ENCODE assay signal across 8 cellular contexts in the genomic region with DNA sequence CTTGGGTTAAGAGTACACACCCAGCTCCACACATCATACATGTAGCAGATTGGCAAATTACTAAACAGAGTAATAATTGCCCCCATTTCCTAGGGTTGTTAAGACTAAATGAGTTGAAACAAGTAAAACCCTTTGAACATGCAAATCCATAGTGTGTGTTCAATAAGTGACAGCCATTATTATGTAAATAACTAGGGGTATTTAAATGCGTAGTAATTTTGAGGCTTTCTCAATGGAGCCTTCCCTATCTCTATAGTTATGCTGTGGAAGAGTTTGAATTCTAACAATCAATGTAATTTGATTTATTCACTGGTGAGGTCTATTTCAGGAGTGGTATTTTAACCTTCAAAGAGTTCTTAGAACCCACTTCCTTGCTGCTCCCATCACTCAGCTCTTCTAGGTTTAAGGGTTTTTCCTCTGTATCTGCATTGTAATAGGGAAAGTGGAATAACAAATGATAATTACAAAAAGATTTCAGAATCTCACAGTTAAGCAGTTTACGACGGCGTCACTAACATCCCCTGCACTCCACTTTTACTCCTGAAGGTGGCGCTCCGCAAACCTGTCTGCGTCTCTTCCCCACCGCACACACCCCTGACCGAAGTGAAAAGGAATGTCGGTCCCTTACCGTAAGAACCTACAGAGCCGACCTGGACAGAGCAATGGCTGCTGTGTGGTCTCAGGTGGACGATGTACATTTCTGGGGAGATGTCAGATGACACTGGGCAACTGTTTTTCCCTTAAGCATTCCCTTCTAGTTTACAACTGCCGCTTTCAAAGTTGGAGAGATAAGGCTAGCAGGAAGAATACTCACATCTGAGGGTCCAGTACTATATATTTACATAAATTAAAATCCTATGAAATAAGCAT.
DNase-seq lines count a peak whose midpoint lies in the region; ATAC-seq and TF ChIP-seq lines count a peak whose summit lies in the region.

No MANE protein-coding gene starts in this region.

- peaks cover 8% of the 10 kb centered on the region for H3K4me1 ChIP-seq in RWPE2 (ENCODE audit: insufficient read depth, poor library complexity, severe bottlenecking)
- peaks cover 0 to 7% of the 10 kb centered on the region in 2 donors for H3K4me1 ChIP-seq in right atrium auricular region

- TF ChIP-seq CTCF in RWPE2 (IDR thresholded peaks at IDR 0.05; ENCODE audit: poor library complexity, severe bottlenecking): peak; percentile 59
- peak; percentile 69 to 87 for TF ChIP-seq CTCF in right atrium auricular region (IDR thresholded peaks at IDR 0.05)

- no peak overlapping the region for H3K27ac Mint-ChIP-seq in activated naive CD8-positive, alpha-beta T cell treated with anti-CD3 and anti-CD28 coated beads, Interleukin-2, amount 10 ng/mL, durations not matched to agents 7 days and 5 days

- ATAC-seq in HG03064 (IDR thresholded peaks at IDR 0.05; ENCODE audit: low read depth, unreplicated experiment) (peak; percentile 54), RWPE2 (ENCODE audit: low read depth) (peak; percentile 38)
- ATAC-seq in activated naive CD8-positive, alpha-beta T cell treated with anti-CD3 and anti-CD28 coated beads, Interleukin-2, amount 10 ng/mL, durations not matched to agents 7 days and 5 days (ENCODE audit: low read depth): peak; percentile 74

- peaks cover 5% of the 10 kb centered on the region for H3K4me1 Mint-ChIP-seq in activated naive CD8-positive, alpha-beta T cell treated with anti-CD3 and anti-CD28 coated beads, Interleukin-2, amount 10 ng/mL, durations not matched to agents 7 days and 5 days

- no peaks in the 10 kb centered on the region for H3K27me3 ChIP-seq in RWPE2 (ENCODE audit: insufficient read depth, poor library complexity, severe bottlenecking)
- H3K27me3 ChIP-seq in right atrium auricular region: no peaks in the 10 kb centered on the region

- DNase-seq in DMS 273 (lab: John Stamatoyannopoulos, UW; ENCODE audit: unreplicated experiment) (peak; percentile 36), DMS 273 treated with DMSO at 0.1 percent for 48 hours (lab: John Stamatoyannopoulos, UW) (no peak), RWPE2 (ENCODE audit: low spot score) (no peak), right atrium auricular region (ENCODE audit: low spot score) (peak; percentile 82), renal cortical epithelial cell (ENCODE audit: low read depth) (peak; percentile 74), NCI-H1694 (lab: John Stamatoyannopoulos, UW) (no peak)
- peak; percentile 65 for DNase-seq in activated naive CD8-positive, alpha-beta T cell treated with anti-CD3 and anti-CD28 coated beads, Interleukin-2, amount 10 ng/mL, durations not matched to agents 7 days and 5 days

- peaks cover 12% of the 10 kb centered on the region for H3K27me3 Mint-ChIP-seq in activated naive CD8-positive, alpha-beta T cell treated with anti-CD3 and anti-CD28 coated beads, Interleukin-2, amount 10 ng/mL, durations not matched to agents 7 days and 5 days

- POLR2A ChIA-PET in activated naive CD8-positive, alpha-beta T cell treated with anti-CD3 and anti-CD28 coated beads, Interleukin-2, amount 10 ng/mL, durations not matched to agents 7 days and 5 days (lab: Charles Lee): no interaction called here

- H3K36me3 ChIP-seq in RWPE2 (ENCODE audit: low read depth) (peaks cover 13% of the 10 kb centered on the region), right atrium auricular region (no peaks in the 10 kb centered on the region)

- peak overlapping the region; percentile 11 for H3K27ac ChIP-seq in RWPE2 (ENCODE audit: poor library complexity, severe bottlenecking)
- H3K27ac ChIP-seq in right atrium auricular region: no peak overlapping the region

- no peak overlapping the region for H3K4me3 ChIP-seq in RWPE2 (ENCODE audit: severe bottlenecking)
- H3K4me3 ChIP-seq in right atrium auricular region: peak overlapping the region in 1 of 2 donors; percentile 17

- no peaks in the 10 kb centered on the region for H3K9me3 ChIP-seq in RWPE2 (ENCODE audit: severe bottlenecking)
- no peaks in the 10 kb centered on the region for H3K9me3 ChIP-seq in right atrium auricular region

- no peaks in the 10 kb centered on the region for H3K36me3 Mint-ChIP-seq in activated naive CD8-positive, alpha-beta T cell treated with anti-CD3 and anti-CD28 coated beads, Interleukin-2, amount 10 ng/mL, durations not matched to agents 7 days and 5 days

- peak overlapping the region; percentile 39 for H3K4me3 Mint-ChIP-seq in activated naive CD8-positive, alpha-beta T cell treated with anti-CD3 and anti-CD28 coated beads, Interleukin-2, amount 10 ng/mL, durations not matched to agents 7 days and 5 days

- no peaks in the 10 kb centered on the region for H3K9me3 Mint-ChIP-seq in activated naive CD8-positive, alpha-beta T cell treated with anti-CD3 and anti-CD28 coated beads, Interleukin-2, amount 10 ng/mL, durations not matched to agents 7 days and 5 days

Comparison
In these comparisons a context has a peak if more than half of its experiments do, and no peak if none do; other contexts are left out.
1. DNase-seq: peak in DMS 273 (single experiment), activated naive CD8-positive, alpha-beta T cell treated with anti-CD3 and anti-CD28 coated beads, Interleukin-2, amount 10 ng/mL, durations not matched to agents 7 days and 5 days (single experiment), right atrium auricular region (single experiment) and renal cortical epithelial cell (single experiment); none in DMS 273 treated with DMSO at 0.1 percent for 48 hours (single experiment), RWPE2 (single experiment) and NCI-H1694 (single experiment).
2. Peak in every context shown above with its lines, with median percentiles within 50 percentile points of each other: ATAC-seq.